In genomic region chr18:845152-845819, GRCh38 we compare ENCODE assay signal across 1 cellular context.
TF ChIP-seq lines count a peak whose summit lies in the region.

No MANE protein-coding gene starts in this region.

TF ChIP-seq in IMR-90, 13 proteins besides CTCF, POLR2A, EP300 and RAD21 (continued from another document):
- no peak for TF ChIP-seq ELK1 (IDR thresholded peaks at IDR 0.05; ENCODE audit: borderline replicate concordance, low read depth, low read length)
- no peak for TF ChIP-seq CEBPB (IDR thresholded peaks at IDR 0.05; ENCODE audit: low read depth, low read length)
- TF ChIP-seq MXI1 (IDR thresholded peaks at IDR 0.05; ENCODE audit: borderline replicate concordance, low read depth, low read length), result no peak
- no peak for TF ChIP-seq MAZ (IDR thresholded peaks at IDR 0.05; ENCODE audit: borderline replicate concordance, low read depth, low read length)
- TF ChIP-seq BHLHE40 (IDR thresholded peaks at IDR 0.05; ENCODE audit: low read depth, low read length), result no peak
TF ChIP-seq in IMR-90: peak in this region for 0.
